ENCODE assay signal across 30 cellular contexts in the genomic region with DNA sequence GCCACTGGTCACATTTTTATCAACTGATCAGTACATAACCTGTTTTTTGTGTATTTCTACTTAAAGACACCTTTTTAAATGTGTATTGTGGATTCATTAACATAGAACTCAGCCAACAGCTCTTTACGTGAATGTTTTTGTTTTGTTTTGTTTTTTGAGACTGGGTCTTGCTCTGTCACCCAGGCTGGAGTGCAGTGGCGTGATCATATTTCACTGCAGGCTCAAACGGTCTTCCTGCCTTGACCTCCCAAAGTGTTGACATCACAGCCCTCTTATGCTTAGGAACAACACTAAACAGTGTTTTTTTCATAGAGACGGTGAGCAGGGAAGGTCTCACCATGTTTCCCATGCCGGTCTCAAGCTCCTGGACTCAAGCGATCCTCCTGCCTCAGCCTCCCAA.
"Had no signal": no experiment of that assay in that cellular context is flagged by ENCODE, and none has a peak within 500 bp of the region (broad histone marks: within the 10 kb centered on the region; RNA-seq: fewer than 3 reads in every experiment).

No MANE protein-coding gene starts in this region.

- FAIRE-seq: astrocyte, TTC549 had no signal

- H3K4me2 ChIP-seq: SK-N-SH had no signal

- H3K27me3 ChIP-seq: adrenal gland, body of pancreas, breast epithelium, Peyer's patch had no signal

- H3K9ac ChIP-seq: SK-N-SH had no signal

- H3K27ac ChIP-seq: adrenal gland, body of pancreas, breast epithelium, Peyer's patch, SJSA1 had no signal

- H3K4me3 ChIP-seq: adrenal gland, body of pancreas, breast epithelium, Peyer's patch, SJSA1 had no signal

- ATAC-seq: activated CD4-positive, alpha-beta T cell treated with anti-CD3 and anti-CD28 coated beads for 36 hours; activated CD4-positive, CD25-positive, alpha-beta regulatory T cell treated with anti-CD3 and anti-CD28 coated beads, Interleukin-2, amount 50 U/mL, for 24 hours; activated CD8-positive, alpha-beta T cell treated with anti-CD3 and anti-CD28 coated beads, Interleukin-2, amount 10 ng/mL, durations not matched to agents 7 days and 5 days; activated naive CD4-positive, alpha-beta T cell treated with anti-CD3 and anti-CD28 coated beads, Interleukin-2, amount 50 U/mL, for 72 hours; body of pancreas; PC-3 had no signal

- H3K9me3 ChIP-seq: adrenal gland, body of pancreas, breast epithelium, Peyer's patch, SJSA1, SK-N-SH had no signal

- DNase-seq: activated CD4-positive, alpha-beta T cell treated with anti-CD3 and anti-CD28 coated beads for 36 hours; activated CD4-positive, alpha-beta T cell treated with anti-CD3 and anti-CD28 coated beads, Interleukin-2, amount 10 ng/mL, durations not matched to agents 7 days and 5 days; activated CD4-positive, alpha-beta T cell treated with anti-CD3 and anti-CD28 coated beads, Interleukin-2, amount 50 U/mL, for 48 hours; activated CD8-positive, alpha-beta T cell treated with anti-CD3 and anti-CD28 coated beads, Interleukin-2, amount 10 ng/mL, durations not matched to agents 7 days and 5 days; activated gamma-delta T cell treated with Interleukin-2 at 50 U/mL for 16 hours; activated naive CD4-positive, alpha-beta T cell treated with anti-CD3 and anti-CD28 coated beads for 36 hours; adrenal gland; body of pancreas; Karpas-422; NCI-H1048; NCI-H1105 treated with DMSO at 0.1 percent for 48 hours; NCI-H1436 treated with DMSO at 0.1 percent for 48 hours; NCI-H1694 treated with DMSO at 0.1 percent for 48 hours; NCI-H2029; NCI-H2171; NCI-H510A; NCI-H526; NCI-H748 treated with DMSO at 0.1 percent for 48 hours; NK-92 treated with Interleukin-12 subunit alpha and Interleukin-12 subunit beta, amount 100 ng/mL, for 24 hours; PC-3; Peyer's patch; RPMI8226; SHP77 treated with DMSO at 0.1 percent for 48 hours; SK-N-SH had no signal

- H3K4me1 ChIP-seq: adrenal gland, breast epithelium, Peyer's patch, SJSA1 had no signal
